Comparison of ENCODE assay signal across 1 cellular context in genomic region chr1:110338200-110339039, GRCh38.
TF ChIP-seq lines count a peak whose summit lies in the region.

No MANE protein-coding gene starts in this region.

TF ChIP-seq in HepG2, 621 proteins besides CTCF, POLR2A, EP300 and RAD21 (continued from another document and continues in another):
- TF ChIP-seq ZBTB40 (IDR thresholded peaks at IDR 0.05) (no peak), ZBTB40 (CRISPR knock-in tag; IDR thresholded peaks at IDR 0.05) (no peak; the same call in 1 of the 2 replicates), ZSCAN25 (CRISPR knock-in tag; IDR thresholded peaks at IDR 0.05) (peak; percentile 44), ZNF883 (CRISPR knock-in tag; IDR thresholded peaks at IDR 0.05; ENCODE audit: not compliant biosample characterization) (no peak), ZNF878 (CRISPR knock-in tag; IDR thresholded peaks at IDR 0.05) (peak; percentile 41), IKZF1 (IDR thresholded peaks at IDR 0.05) (no peak), ZNF256 (CRISPR knock-in tag; conservative IDR thresholded peaks at IDR 0.05) (no peak), RFX5 (IDR thresholded peaks at IDR 0.05; ENCODE audit: low read depth, low read length) (no peak; the same call in 1 of the 2 replicates), DRAP1 (CRISPR knock-in tag; IDR thresholded peaks at IDR 0.05) (peak; percentile 44), USF2 (IDR thresholded peaks at IDR 0.05; ENCODE audit: low read depth, low read length) (no peak; the same call in 1 of the 2 replicates), USF2 (CRISPR knock-in tag; IDR thresholded peaks at IDR 0.05; ENCODE audit: borderline replicate concordance) (no peak), ZNF687 (CRISPR knock-in tag; IDR thresholded peaks at IDR 0.05) (peak; percentile 96), POLR2AphosphoS2 (IDR thresholded peaks at IDR 0.05; ENCODE audit: low read depth, low read length) (no peak), SMARCE1 (IDR thresholded peaks at IDR 0.05; ENCODE audit: borderline replicate concordance) (no peak), NFE2L1 (CRISPR knock-in tag; IDR thresholded peaks at IDR 0.05; ENCODE audit: borderline replicate concordance) (no peak), ZNF746 (CRISPR knock-in tag; IDR thresholded peaks at IDR 0.05) (peak; percentile 52; the same call in 1 of the 2 replicates), MBD4 (IDR thresholded peaks at IDR 0.05; ENCODE audit: borderline replicate concordance, low read length) (no peak), CAMTA2 (CRISPR knock-in tag; IDR thresholded peaks at IDR 0.05; ENCODE audit: borderline replicate concordance) (no peak; the same call in 1 of the 2 replicates), ZNF563 (CRISPR knock-in tag; IDR thresholded peaks at IDR 0.05) (peak; percentile 55; the same call in 1 of the 2 replicates), SUZ12 (IDR thresholded peaks at IDR 0.05; ENCODE audit: low read depth, low read length) (no peak), ZNF549 (CRISPR knock-in tag; IDR thresholded peaks at IDR 0.05) (no peak), ZMYM2 (CRISPR knock-in tag; IDR thresholded peaks at IDR 0.05) (peak; percentile 74; the same call in 1 of the 2 replicates), ZBTB39 (CRISPR knock-in tag; IDR thresholded peaks at IDR 0.05) (peak; percentile 88; the same call in 1 of the 2 replicates), CCAR2 (optimal IDR thresholded peaks at IDR 0.05; ENCODE audit: low read depth, low read length) (no peak), SNAPC4 (CRISPR knock-in tag; IDR thresholded peaks at IDR 0.05) (0 out of 2 replicates have a peak, but pooled peaks have one; percentile 53), ZBTB33 (CRISPR knock-in tag; IDR thresholded peaks at IDR 0.05) (peak; percentile 6; the same call in 1 of the 2 replicates), TOPORS (CRISPR knock-in tag; IDR thresholded peaks at IDR 0.05) (peak; percentile 84)
